In the genomic region with DNA sequence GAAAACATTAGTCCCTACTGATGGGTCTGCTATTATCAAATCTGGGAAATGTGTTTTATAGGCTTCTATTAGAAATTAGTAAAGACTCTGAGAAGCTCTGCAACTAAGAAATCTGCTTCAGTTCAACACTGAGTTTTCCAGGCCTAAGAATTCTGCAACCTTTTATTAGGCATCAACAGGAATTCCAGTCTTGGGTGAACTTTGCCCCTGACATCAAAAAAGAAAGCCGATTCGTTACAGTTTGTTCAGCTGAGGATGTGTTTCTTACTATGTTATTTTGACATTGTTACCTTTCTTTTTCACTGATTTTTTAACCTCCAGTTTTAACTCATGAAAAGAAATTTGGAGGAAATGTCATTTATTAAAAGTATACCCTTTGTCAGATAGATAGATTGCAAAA, we compare ENCODE assay signal across 10 cellular contexts.
"Had no signal": no experiment of that assay in that cellular context is flagged by ENCODE, and none has a peak within 500 bp of the region (broad histone marks: within the 10 kb centered on the region; RNA-seq: fewer than 3 reads in every experiment).

No MANE protein-coding gene starts in this region.

- H3K36me3 Mint-ChIP-seq: IgD-negative memory B cell had no signal

- H3K27me3 Mint-ChIP-seq: IgD-negative memory B cell had no signal

- H3K27ac ChIP-seq: GM23248, KMS-11 had no signal

- H3K4me2 ChIP-seq: KMS-11 had no signal

- H3K27ac Mint-ChIP-seq: HFFc6, IgD-negative memory B cell had no signal

- H3K36me3 ChIP-seq: HAP-1 had no signal

- H2AFZ ChIP-seq: GM23248 had no signal

- H3K9me3 Mint-ChIP-seq: IgD-negative memory B cell had no signal

- H3K9me3 ChIP-seq: HAP-1 had no signal

- H3K4me3 ChIP-seq: GM23248, HAP-1 had no signal

- H3K4me1 ChIP-seq: HAP-1 had no signal

- DNase-seq: GM23248, GOT3, H7, HFFc6, Karpas-422, KBM-7 had no signal

- ATAC-seq: HCT116 had no signal

- H3K4me3 Mint-ChIP-seq: HFFc6, IgD-negative memory B cell had no signal

- H3K4me1 Mint-ChIP-seq: IgD-negative memory B cell had no signal
